Comparison of ENCODE assay signal across 8 cellular contexts in genomic region chr15:58988011-58988785, GRCh38. TPM values are rescaled to one million over a fixed set of nuclear protein-coding genes. Genes with fewer than 3 reads are reported as not detected.
DNase-seq lines count a peak whose midpoint lies in the region; ATAC-seq and TF ChIP-seq lines count a peak whose summit lies in the region.

No MANE protein-coding gene starts in this region.

- TF ChIP-seq CTCF in lower lobe of right lung (IDR thresholded peaks at IDR 0.05) = no peak

- ATAC-seq in HG02970 (IDR thresholded peaks at IDR 0.05; ENCODE audit: low FRiP score, unreplicated experiment) (peak; percentile 56), lower lobe of right lung (peak; percentile 90 to 94)

- H3K36me3 ChIP-seq in ectodermal cell (ENCODE audit: control insufficient read depth, insufficient read depth, low read length) (no peaks in the 10 kb centered on the region), lower lobe of right lung (peaks cover 17% of the 10 kb centered on the region)

- 1% methylated on average over 36 of the region's 36 CpGs for WGBS in ectodermal cell, 2 experiments

- DNase-seq in SIG-M5 treated with dmso at 0.1 percent for 504 hours (lab: John Stamatoyannopoulos, UW; ENCODE audit: unreplicated experiment) = peak; percentile 50
- no peak for DNase-seq in SIG-M5 (lab: John Stamatoyannopoulos, UW)
- peak; percentile 70 for DNase-seq in NCI-H2227 treated with DMSO at 0.1 percent for 48 hours (lab: John Stamatoyannopoulos, UW)
- DNase-seq in activated CD4-positive, alpha-beta T cell treated with anti-CD3 and anti-CD28 coated beads, Interleukin-2, amount 50 U/mL, for 4 hours = peak; percentile 38
- peak; percentile 86 for DNase-seq in lower lobe of right lung
- peak; percentile 29 to 47 (median 34) for DNase-seq in stimulated activated CD4-positive, alpha-beta T cell treated with anti-CD3 and anti-CD28 coated beads, TNF-alpha, amount 100 ng/mL, for 4 hours (ENCODE audit: low read depth in 3 of 3)

- peaks cover 4% of the 10 kb centered on the region for H3K4me1 ChIP-seq in ectodermal cell (ENCODE audit: control insufficient read depth, insufficient read depth, low read length)
- peaks cover 25% of the 10 kb centered on the region for H3K4me1 ChIP-seq in lower lobe of right lung

- intact Hi-C loops in lower lobe of right lung (cut with DNase I) = loop anchor here (10.0 kb wide), 1 partner anchor 507 kb away; no protein-coding TSS in a partner anchor

- H3K4me3 ChIP-seq in ectodermal cell (ENCODE audit: insufficient read depth, low read depth, low read length) (peak overlapping the region; percentile 86), lower lobe of right lung (peak overlapping the region; percentile 98)

- H3K27ac ChIP-seq in ectodermal cell (ENCODE audit: insufficient read depth, low read depth, low read length, poor library complexity, severe bottlenecking) = peak overlapping the region; percentile 28
- H3K27ac ChIP-seq in lower lobe of right lung = peak overlapping the region; percentile 88

- H3K9me3 ChIP-seq in ectodermal cell (ENCODE audit: control insufficient read depth, low read length) = no peaks in the 10 kb centered on the region
- H3K9me3 ChIP-seq in lower lobe of right lung = no peaks in the 10 kb centered on the region

- H3K27me3 ChIP-seq in ectodermal cell (ENCODE audit: control insufficient read depth, insufficient read depth, low read length, poor library complexity, severe bottlenecking) = no peaks in the 10 kb centered on the region
- H3K27me3 ChIP-seq in lower lobe of right lung (ENCODE audit: low read depth) = no peaks in the 10 kb centered on the region

RNA-seq across cellular contexts. Expression of gene RNF111, which starts 0.7 kb away (rescaled TPM):
- polyA plus RNA-seq in ectodermal cell (2013, experiment 1 of 4) = 21.8 TPM
- 23.2 TPM for polyA plus RNA-seq in ectodermal cell (2013, experiment 2 of 4)
- 22.2 TPM for polyA plus RNA-seq in ectodermal cell (2013, experiment 3 of 4)
- polyA plus RNA-seq in ectodermal cell (2013, experiment 4 of 4) = 27.6 TPM
- 39.8 TPM for total RNA-seq in lower lobe of right lung

RNA-seq across cellular contexts. Expression of gene SLTM, which starts 54.7 kb away (rescaled TPM):
- 112 TPM for polyA plus RNA-seq in ectodermal cell (2013, experiment 1 of 4)
- 105 TPM for polyA plus RNA-seq in ectodermal cell (2013, experiment 2 of 4)
- polyA plus RNA-seq in ectodermal cell (2013, experiment 3 of 4) = 86.7 TPM
- polyA plus RNA-seq in ectodermal cell (2013, experiment 4 of 4) = 93.5 TPM
- total RNA-seq in lower lobe of right lung = 93.0 TPM
